18 cellular contexts compared by ENCODE assay signal in the genomic region with DNA sequence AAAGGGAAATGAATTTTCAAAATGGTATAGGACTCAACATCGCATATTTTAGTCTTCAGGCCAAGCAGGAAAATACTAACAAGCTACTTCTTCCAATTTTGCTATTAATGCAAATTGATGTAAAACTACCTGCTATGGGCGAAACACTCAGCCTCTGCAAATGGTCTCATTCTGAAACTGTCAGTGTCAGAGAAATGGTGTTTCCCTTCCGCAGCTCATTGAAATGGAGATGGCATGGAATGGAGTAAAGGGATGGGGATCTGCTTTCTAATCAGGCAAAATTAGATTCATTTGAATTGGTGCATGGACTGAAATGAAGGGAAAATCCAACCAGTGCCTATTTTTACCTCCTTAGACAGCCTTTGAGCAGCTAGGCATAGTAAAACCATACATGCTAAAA.
"Had no signal": no experiment of that assay in that cellular context is flagged by ENCODE, and none has a peak within 500 bp of the region (broad histone marks: within the 10 kb centered on the region; RNA-seq: fewer than 3 reads in every experiment).

No MANE protein-coding gene starts in this region.

- H3K27me3 Mint-ChIP-seq: activated B cell treated with CpG ODN at 0.5 μM for 24 hours; activated CD4-positive, alpha-beta T cell treated with anti-CD3 and anti-CD28 coated beads, Interleukin-2, amount 10 ng/mL, durations not matched to agents 7 days and 5 days; activated naive CD4-positive, alpha-beta T cell treated with anti-CD3 and anti-CD28 coated beads, Interleukin-2, amount 10 ng/mL, durations not matched to agents 7 days and 5 days; memory B cell; natural killer cell treated with Interleukin-12 subunit alpha and Interleukin-12 subunit beta and Interleukin-15 and Interleukin-18, amount 100 ng/mL, for 72 hours; progenitor cell of endocrine pancreas had no signal

- H3K4me3 ChIP-seq: colonic mucosa, heart left ventricle, tibial artery had no signal

- H3K27ac Mint-ChIP-seq: activated B cell treated with CpG ODN at 0.5 μM for 24 hours; activated CD4-positive, alpha-beta T cell treated with anti-CD3 and anti-CD28 coated beads, Interleukin-2, amount 10 ng/mL, durations not matched to agents 7 days and 5 days; activated naive CD4-positive, alpha-beta T cell treated with anti-CD3 and anti-CD28 coated beads, Interleukin-2, amount 10 ng/mL, durations not matched to agents 7 days and 5 days; activated T-helper 2 cell treated with anti-CD3 and anti-CD28 coated beads, Interferon-gamma antibody, Interleukin-2, Interleukin-4, amounts not matched to agents 10 μg/mL and 5 μg/mL and 100 μg/mL, durations not matched to agents 14 hours and 24 hours and 36 hours; memory B cell; natural killer cell treated with Interleukin-12 subunit alpha and Interleukin-12 subunit beta and Interleukin-15 and Interleukin-18, amount 100 ng/mL, for 72 hours had no signal

- FAIRE-seq: frontal cortex, islet of Langerhans, small intestine had no signal

- ATAC-seq: heart left ventricle; left lobe of liver; natural killer cell treated with Interleukin-12 subunit alpha and Interleukin-12 subunit beta and Interleukin-15 and Interleukin-18, amount 100 ng/mL, for 72 hours; right cardiac atrium had no signal

- H3K4me1 ChIP-seq: colonic mucosa had no signal

- H3K36me3 Mint-ChIP-seq: activated naive CD4-positive, alpha-beta T cell treated with anti-CD3 and anti-CD28 coated beads, Interleukin-2, amount 10 ng/mL, durations not matched to agents 7 days and 5 days; natural killer cell treated with Interleukin-12 subunit alpha and Interleukin-12 subunit beta and Interleukin-15 and Interleukin-18, amount 100 ng/mL, for 72 hours had no signal

- H3K36me3 ChIP-seq: colonic mucosa, heart left ventricle, tibial artery had no signal

- H3K9me3 ChIP-seq: colonic mucosa, heart left ventricle, tibial artery had no signal

- H3K4me3 Mint-ChIP-seq: activated B cell treated with CpG ODN at 0.5 μM for 24 hours; activated CD4-positive, alpha-beta T cell treated with anti-CD3 and anti-CD28 coated beads, Interleukin-2, amount 10 ng/mL, durations not matched to agents 7 days and 5 days; activated naive CD4-positive, alpha-beta T cell treated with anti-CD3 and anti-CD28 coated beads, Interleukin-2, amount 10 ng/mL, durations not matched to agents 7 days and 5 days; memory B cell; natural killer cell treated with Interleukin-12 subunit alpha and Interleukin-12 subunit beta and Interleukin-15 and Interleukin-18, amount 100 ng/mL, for 72 hours had no signal

- H3K27ac ChIP-seq: colonic mucosa, heart left ventricle, tibial artery had no signal

- H3K9me3 Mint-ChIP-seq: activated B cell treated with CpG ODN at 0.5 μM for 24 hours; activated CD4-positive, alpha-beta T cell treated with anti-CD3 and anti-CD28 coated beads, Interleukin-2, amount 10 ng/mL, durations not matched to agents 7 days and 5 days; activated naive CD4-positive, alpha-beta T cell treated with anti-CD3 and anti-CD28 coated beads, Interleukin-2, amount 10 ng/mL, durations not matched to agents 7 days and 5 days; activated T-helper 2 cell treated with anti-CD3 and anti-CD28 coated beads, Interferon-gamma antibody, Interleukin-2, Interleukin-4, amounts not matched to agents 10 μg/mL and 5 μg/mL and 100 μg/mL, durations not matched to agents 14 hours and 24 hours and 36 hours; memory B cell; natural killer cell treated with Interleukin-12 subunit alpha and Interleukin-12 subunit beta and Interleukin-15 and Interleukin-18, amount 100 ng/mL, for 72 hours had no signal

- H3K4me1 Mint-ChIP-seq: activated naive CD4-positive, alpha-beta T cell treated with anti-CD3 and anti-CD28 coated beads, Interleukin-2, amount 10 ng/mL, durations not matched to agents 7 days and 5 days had no signal

- H3K27me3 ChIP-seq: colonic mucosa, heart left ventricle, tibial artery had no signal

- DNase-seq: activated B cell treated with CpG ODN at 0.5 μM for 24 hours; activated CD4-positive, alpha-beta T cell treated with anti-CD3 and anti-CD28 coated beads, Interleukin-2, amount 10 ng/mL, durations not matched to agents 7 days and 5 days; activated naive CD4-positive, alpha-beta T cell treated with anti-CD3 and anti-CD28 coated beads, Interleukin-2, amount 10 ng/mL, durations not matched to agents 7 days and 5 days; activated T-cell treated with anti-CD3 and anti-CD28 coated beads for 4 hours; colonic mucosa; effector CD8-positive, alpha-beta T cell; heart left ventricle; occipital lobe; right cardiac atrium; small intestine; tibial artery had no signal
